In genomic region chr6:148538251-148539190, GRCh38 we compare ENCODE assay signal across 10 cellular contexts.
A peak's percentile ranks its signal among the peaks of the same experiment; 100 is the strongest.
DNase-seq lines count a peak whose midpoint lies in the region; TF ChIP-seq lines count a peak whose summit lies in the region.
"Had no signal": no experiment of that assay in that cellular context is flagged by ENCODE, and none has a peak within 500 bp of the region (broad histone marks: within the 10 kb centered on the region; RNA-seq: fewer than 3 reads in every experiment).

No MANE protein-coding gene starts in this region.

- H3K27me3 ChIP-seq in smooth muscle cell (ENCODE audit: low read depth), result no peaks in the 10 kb centered on the region

- 60% methylated on average over 13 of the region's 13 CpGs for WGBS in smooth muscle cell (ENCODE audit: low lambda C conversion rate)

- H3K36me3 ChIP-seq in smooth muscle cell (ENCODE audit: low read depth), result peaks cover 4% of the 10 kb centered on the region

- H3F3A ChIP-seq in smooth muscle cell (ENCODE audit: low read depth), result peaks cover 6% of the 10 kb centered on the region

- H4K20me1 ChIP-seq in smooth muscle cell (ENCODE audit: low read depth), result no peaks in the 10 kb centered on the region

- H2AFZ ChIP-seq in smooth muscle cell (ENCODE audit: low read depth), result no peak overlapping the region

- peak overlapping the region; percentile 64 for H3K4me2 ChIP-seq in smooth muscle cell

- in situ Hi-C loops in astrocyte of the cerebellum (cut with HindIII; ENCODE audit: low sequenced_read_pairs), result no loop called here

- peak; percentile 69 for DNase-seq in GM04504 (ENCODE audit: low read depth)
- DNase-seq in astrocyte of the cerebellum (ENCODE audit: low read depth), result peak; percentile 77
- DNase-seq in kidney glomerular epithelial cell (lab: John Stamatoyannopoulos, UW), result peak; percentile 7
- no peak for DNase-seq in smooth muscle cell (lab: John Stamatoyannopoulos, UW; ENCODE audit: unreplicated experiment)
- DNase-seq in T-helper 2 cell, result no peak
- DNase-seq in COLO668 (lab: John Stamatoyannopoulos, UW; ENCODE audit: unreplicated experiment), result no peak
- DNase-seq in central memory CD4-positive, alpha-beta T cell, result no peak
- DNase-seq in NCI-H510A (lab: John Stamatoyannopoulos, UW), result no peak
- DNase-seq: NCI-H526 had no signal

- H3K9ac ChIP-seq in smooth muscle cell (ENCODE audit: low read depth), result peak overlapping the region; percentile 36

- H3K27ac ChIP-seq in smooth muscle cell (ENCODE audit: low read depth), result peak overlapping the region; percentile 69
- H3K27ac ChIP-seq: VCaP had no signal

- H3K79me2 ChIP-seq in smooth muscle cell (ENCODE audit: low read depth), result no peaks in the 10 kb centered on the region

- H3K4me1 ChIP-seq in smooth muscle cell (ENCODE audit: low read depth), result no peaks in the 10 kb centered on the region

- H3K9me3 ChIP-seq in smooth muscle cell (replicated peaks; ENCODE audit: low read depth), result no peaks in the 10 kb centered on the region

- TF ChIP-seq CTCF in astrocyte of the cerebellum (IDR thresholded peaks at IDR 0.05; ENCODE audit: low read depth, low read length, missing control alignments), result no peak
- TF ChIP-seq CTCF in smooth muscle cell (IDR thresholded peaks at IDR 0.05; ENCODE audit: borderline replicate concordance, insufficient read depth, poor library complexity, severe bottlenecking), result no peak

- H3K4me3 ChIP-seq in astrocyte of the cerebellum (ENCODE audit: low read depth, low read length) (no peak overlapping the region), smooth muscle cell (no peak overlapping the region)

Comparison
In these comparisons a context has a peak if more than half of its experiments do, and no peak if none do; other contexts are left out.
1. DNase-seq: peak in GM04504 (single experiment), astrocyte of the cerebellum (single experiment) and kidney glomerular epithelial cell (single experiment); none in smooth muscle cell (single experiment), T-helper 2 cell (0 of 5), COLO668 (single experiment), central memory CD4-positive, alpha-beta T cell (single experiment) and NCI-H510A (single experiment).